1 cellular context compared by ENCODE assay signal in genomic region chr7:85186521-85187241, GRCh38.
TF ChIP-seq lines count a peak whose summit lies in the region.

SEMA3D (minus strand) TSS chr7:85187056; CDS start chr7:85121891, 65,165 bp downstream.

TF ChIP-seq in HEK293, 187 proteins besides CTCF, POLR2A, EP300 and RAD21 (continued from another document):
- TF ChIP-seq ZNF548 (tag by site-specific recombination; IDR thresholded peaks at IDR 0.05) (no peak), ZNF426 (tag by site-specific recombination; IDR thresholded peaks at IDR 0.05) (no peak), ZNF433 (tag by site-specific recombination; IDR thresholded peaks at IDR 0.05; ENCODE audit: low read depth) (no peak), MYNN (tag by site-specific recombination; IDR thresholded peaks at IDR 0.05; ENCODE audit: borderline replicate concordance) (no peak; the same call in 1 of the 2 replicates), ZSCAN5A (tag by site-specific recombination; IDR thresholded peaks at IDR 0.05) (no peak), BCL11B (tag by site-specific recombination; IDR thresholded peaks at IDR 0.05; ENCODE audit: low read depth) (no peak), ZNF214 (tag by site-specific recombination; IDR thresholded peaks at IDR 0.05; ENCODE audit: borderline replicate concordance) (no peak), ZNF350 (tag by site-specific recombination; IDR thresholded peaks at IDR 0.05) (no peak), KLF8 (tag by site-specific recombination; IDR thresholded peaks at IDR 0.05) (peak; percentile 21; the same call in 1 of the 2 replicates), OVOL3 (tag by site-specific recombination; IDR thresholded peaks at IDR 0.05) (no peak), ZNF138 (tag by site-specific recombination; IDR thresholded peaks at IDR 0.05; ENCODE audit: borderline replicate concordance) (no peak), GLIS1 (tag by site-specific recombination; IDR thresholded peaks at IDR 0.05) (no peak), ZFHX2 (tag by site-specific recombination; conservative IDR thresholded peaks at IDR 0.05) (0 out of 2 replicates have a peak, but pooled peaks have one; percentile 5), ZFP37 (tag by site-specific recombination; IDR thresholded peaks at IDR 0.05) (0 out of 2 replicates have a peak, but pooled peaks have one; percentile 24), ZNF561 (tag by site-specific recombination; IDR thresholded peaks at IDR 0.05; ENCODE audit: borderline replicate concordance) (peak; percentile 33; the same call in 1 of the 2 replicates), HOXA7 (CRISPR knock-in tag; IDR thresholded peaks at IDR 0.05; ENCODE audit: borderline replicate concordance) (no peak), TRIM28 (IDR thresholded peaks at IDR 0.05; ENCODE audit: borderline replicate concordance, low read length) (no peak; the same call in 1 of the 2 replicates)
